ENCODE assay signal across 8 cellular contexts in the genomic region with DNA sequence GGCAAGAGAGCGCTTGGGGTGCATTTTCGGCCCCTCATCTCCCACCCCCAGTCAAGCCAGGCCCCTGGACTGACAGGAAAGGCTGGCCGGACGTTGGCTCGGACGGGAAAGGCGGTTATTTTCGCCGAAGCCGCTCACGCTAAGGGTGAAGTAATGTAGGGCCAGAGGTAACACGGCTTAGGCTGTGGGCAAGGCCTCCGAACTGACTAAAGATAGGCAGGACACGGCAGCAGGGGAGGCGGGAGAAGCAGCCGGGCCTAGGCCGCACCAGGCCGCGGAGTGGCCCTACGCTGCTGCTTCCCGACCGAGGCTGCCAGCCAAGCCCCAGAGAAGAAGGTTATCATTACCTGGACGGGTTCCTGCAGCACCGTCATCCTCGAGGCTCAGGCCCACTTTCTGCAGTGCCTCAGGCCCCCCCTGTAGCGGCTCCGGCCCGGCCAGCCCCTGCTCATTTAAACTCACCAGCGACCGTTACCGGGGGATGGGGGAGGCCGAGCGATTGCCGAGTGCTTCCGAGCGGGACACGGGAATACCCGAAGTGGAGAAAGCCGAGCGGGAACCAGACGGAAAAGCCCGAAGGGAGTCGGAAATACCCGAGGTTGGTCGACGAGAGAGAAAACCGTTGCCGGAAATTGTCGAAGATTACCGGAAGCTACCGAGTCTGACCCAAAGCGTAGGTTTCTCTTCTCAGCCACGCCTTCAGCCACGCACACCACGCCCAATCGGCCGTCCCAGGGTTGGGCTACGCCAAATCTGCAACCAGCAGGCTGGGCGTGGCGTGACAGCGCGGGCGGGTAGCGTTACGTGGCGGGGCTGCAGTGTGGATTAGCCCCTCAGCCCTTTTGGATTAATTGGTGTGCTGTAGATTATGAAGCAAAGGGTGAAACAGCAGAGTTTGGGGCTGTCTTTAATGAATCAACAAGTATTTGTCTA. TPM values are rescaled to one million over a fixed set of nuclear protein-coding genes. Genes with fewer than 3 reads are reported as not detected.
A peak's percentile ranks its signal among the peaks of the same experiment; 100 is the strongest.
DNase-seq lines count a peak whose midpoint lies in the region; ATAC-seq and TF ChIP-seq lines count a peak whose summit lies in the region.

A gene with protein sequence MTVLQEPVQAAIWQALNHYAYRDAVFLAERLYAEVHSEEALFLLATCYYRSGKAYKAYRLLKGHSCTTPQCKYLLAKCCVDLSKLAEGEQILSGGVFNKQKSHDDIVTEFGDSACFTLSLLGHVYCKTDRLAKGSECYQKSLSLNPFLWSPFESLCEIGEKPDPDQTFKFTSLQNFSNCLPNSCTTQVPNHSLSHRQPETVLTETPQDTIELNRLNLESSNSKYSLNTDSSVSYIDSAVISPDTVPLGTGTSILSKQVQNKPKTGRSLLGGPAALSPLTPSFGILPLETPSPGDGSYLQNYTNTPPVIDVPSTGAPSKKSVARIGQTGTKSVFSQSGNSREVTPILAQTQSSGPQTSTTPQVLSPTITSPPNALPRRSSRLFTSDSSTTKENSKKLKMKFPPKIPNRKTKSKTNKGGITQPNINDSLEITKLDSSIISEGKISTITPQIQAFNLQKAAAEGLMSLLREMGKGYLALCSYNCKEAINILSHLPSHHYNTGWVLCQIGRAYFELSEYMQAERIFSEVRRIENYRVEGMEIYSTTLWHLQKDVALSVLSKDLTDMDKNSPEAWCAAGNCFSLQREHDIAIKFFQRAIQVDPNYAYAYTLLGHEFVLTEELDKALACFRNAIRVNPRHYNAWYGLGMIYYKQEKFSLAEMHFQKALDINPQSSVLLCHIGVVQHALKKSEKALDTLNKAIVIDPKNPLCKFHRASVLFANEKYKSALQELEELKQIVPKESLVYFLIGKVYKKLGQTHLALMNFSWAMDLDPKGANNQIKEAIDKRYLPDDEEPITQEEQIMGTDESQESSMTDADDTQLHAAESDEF (minus strand): TSS at position 497 of the 933 bp plus-strand sequence. CDS start 123 bp downstream, at position 374.

- intact Hi-C loops in CD14-positive monocyte (cut with micrococcal nuclease): loop anchor here in 1 of 2 donors (5.0 kb wide), 1 partner anchor 87 kb away; no protein-coding TSS in a partner anchor
- intact Hi-C loops in left lung (cut with DNase I): no loop called here

- H3K27ac Mint-ChIP-seq in CD14-positive monocyte: peak within 1 kb of the TSS; percentile 99 to 100 (median 99)

- peaks cover 0 to 5% of the 10 kb centered on the region in 2 donors for H3K36me3 Mint-ChIP-seq in CD14-positive monocyte

- no peaks in the 10 kb centered on the region for H3K27me3 ChIP-seq in left lung

- H3K4me3 ChIP-seq in left lung: peak within 1 kb of the TSS; percentile 77 to 84

- H3K4me1 ChIP-seq in left lung: peaks cover 15 to 47% of the 10 kb centered on the region in 2 donors

- peak within 1 kb of the TSS; percentile 89 to 97 for H3K4me3 Mint-ChIP-seq in CD14-positive monocyte

- peaks cover 39% of the 10 kb centered on the region for H3K4me1 Mint-ChIP-seq in CD14-positive monocyte

- peaks cover 0 to 3% (median 0%) of the 10 kb centered on the region in 7 donors for H3K9me3 Mint-ChIP-seq in CD14-positive monocyte

- ATAC-seq in GM19397 (IDR thresholded peaks at IDR 0.05; ENCODE audit: unreplicated experiment) (peak; percentile 94), HG03571 (IDR thresholded peaks at IDR 0.05; ENCODE audit: unreplicated experiment) (peak; percentile 83), left lung (peak; percentile 96)

- no peaks in the 10 kb centered on the region for H3K36me3 ChIP-seq in left lung

- peak within 1 kb of the TSS; percentile 91 to 97 for H3K27ac ChIP-seq in left lung

- no peak for TF ChIP-seq CTCF in CD14-positive monocyte (IDR thresholded peaks at IDR 0.05)
- peak in 1 of 2 donors; percentile 16 for TF ChIP-seq CTCF in left lung (IDR thresholded peaks at IDR 0.05)

- DNase-seq in CD14-positive monocyte (ENCODE audit: low spot score) (peak; percentile 99), NCI-H82 (lab: John Stamatoyannopoulos, UW) (peak; percentile 100), dermis blood vessel endothelial cell (peak; percentile 99), left lung (peak; percentile 99)
- DNase-seq in activated CD4-positive, alpha-beta T cell treated with anti-CD3 and anti-CD28 coated beads, Interleukin-2, amount 50 U/mL, for 48 hours: peak; percentile 100
- DNase-seq in stimulated activated CD4-positive, alpha-beta T cell treated with anti-CD3 and anti-CD28 coated beads, Interleukin-2, amount 100 ng/mL, for 48 hours: peak; percentile 100

- peaks cover 2 to 5% (median 3%) of the 10 kb centered on the region in 3 donors for H3K27me3 Mint-ChIP-seq in CD14-positive monocyte (ENCODE audit: low read depth in 3 of 3)

- H3K9me3 ChIP-seq in left lung: no peaks in the 10 kb centered on the region

RNA-seq across cellular contexts. Expression of the gene that starts here (rescaled TPM):
- polyA plus RNA-seq in CD14-positive monocyte: 10 to 100 TPM; 33.0 to 52.0 TPM
- total RNA-seq in dermis blood vessel endothelial cell (97.3 and 201 TPM in 2 replicates), left lung (10 to 100 TPM; 84.0 to 85.1 TPM)

Comparison
In these comparisons a context has a peak if more than half of its experiments do, and no peak if none do; other contexts are left out.
1. Peak in every context shown above with its lines: DNase-seq, ATAC-seq, H3K4me3 ChIP-seq and H3K27ac ChIP-seq.